ENCODE assay signal across 1 cellular context in genomic region chr2:227687189-227687588, GRCh38.
A peak's percentile ranks its signal among the peaks of the same experiment; 100 is the strongest.
TF ChIP-seq lines count a peak whose summit lies in the region.

No MANE protein-coding gene starts in this region.

TF ChIP-seq in HepG2, 621 proteins besides CTCF, POLR2A, EP300 and RAD21:
- no peak for TF ChIP-seq ZNF788 (CRISPR knock-in tag; IDR thresholded peaks at IDR 0.05; ENCODE audit: borderline replicate concordance)
- no peak for TF ChIP-seq STAT5B (CRISPR knock-in tag; IDR thresholded peaks at IDR 0.05)
- TF ChIP-seq CEBPB (IDR thresholded peaks at IDR 0.05; ENCODE audit: borderline replicate concordance, low read depth, low read length) = peak; percentile 65
- TF ChIP-seq KMT2A (CRISPR knock-in tag; IDR thresholded peaks at IDR 0.05) = no peak
